Comparison of ENCODE assay signal across 10 cellular contexts in the genomic region with DNA sequence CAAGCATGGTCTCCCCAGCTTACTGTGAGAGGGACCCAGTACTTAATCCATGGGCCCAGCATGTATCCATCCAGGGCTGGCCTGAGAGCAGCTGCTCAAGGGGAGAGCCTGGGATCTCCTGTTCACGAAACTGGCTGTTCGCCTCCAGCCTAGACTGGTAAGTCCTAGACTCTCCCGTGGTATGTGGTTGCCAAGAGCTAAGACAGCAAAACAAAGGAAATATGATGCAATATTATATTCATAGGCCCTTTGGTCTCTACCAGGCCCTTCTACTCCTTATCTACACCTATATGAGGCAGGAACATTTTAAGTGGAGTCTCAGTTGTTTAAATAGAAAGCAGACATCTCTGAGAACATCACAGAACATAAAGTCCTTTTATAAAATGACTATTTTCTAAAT. TPM values are rescaled to one million over a fixed set of nuclear protein-coding genes. Genes with fewer than 3 reads are reported as not detected.
DNase-seq lines count a peak whose midpoint lies in the region; ATAC-seq and TF ChIP-seq lines count a peak whose summit lies in the region.
"Had no signal": no experiment of that assay in that cellular context is flagged by ENCODE, and none has a peak within 500 bp of the region (broad histone marks: within the 10 kb centered on the region; RNA-seq: fewer than 3 reads in every experiment).

No MANE protein-coding gene starts in this region.

- H3K9me3 ChIP-seq in lower lobe of right lung: no peaks in the 10 kb centered on the region
- no peaks in the 10 kb centered on the region for H3K9me3 ChIP-seq in body of pancreas

- WGBS in body of pancreas, 2 donors: 58 to 70% methylated on average over 3 of the region's 3 CpGs

- intact Hi-C loops in lower lobe of right lung (cut with DNase I) (no loop called here), body of pancreas (cut with DNase I) (no loop called here)

- H3K27ac ChIP-seq in lower lobe of right lung (peak overlapping the region; percentile 68), body of pancreas (no peak overlapping the region)

- H3K4me3 ChIP-seq in astrocyte of the spinal cord (ENCODE audit: low read depth, low read length) (no peak overlapping the region), lower lobe of right lung (no peak overlapping the region), body of pancreas (no peak overlapping the region)

- DNase-seq in GM03348 (ENCODE audit: low spot score) (peak; percentile 42), MV-4-11 (lab: John Stamatoyannopoulos, UW) (peak; percentile 80), astrocyte of the spinal cord (ENCODE audit: low read depth, low spot score) (peak; percentile 46), lower lobe of right lung (peak; percentile 67), glomerular visceral epithelial cell (ENCODE audit: extremely low spot score) (no peak), body of pancreas (no peak)
- DNase-seq: DMS153, naive B cell, NCI-H69 had no signal

- TF ChIP-seq POLR2A in body of pancreas (IDR thresholded peaks at IDR 0.05): no peak

- ATAC-seq in lower lobe of right lung (peak; percentile 93 to 94), HG02885 (IDR thresholded peaks at IDR 0.05; ENCODE audit: poor library complexity, unreplicated experiment) (no peak), body of pancreas (no peak)

- H3K36me3 ChIP-seq in lower lobe of right lung: no peaks in the 10 kb centered on the region
- no peaks in the 10 kb centered on the region for H3K36me3 ChIP-seq in body of pancreas (replicated peaks in 1 of 2; ENCODE audit: insufficient read depth in 1 of 2, low read depth in 2 of 2)

- in situ Hi-C loops in astrocyte of the spinal cord (cut with HindIII; ENCODE audit: low sequenced_read_pairs): no loop called here

- no peaks in the 10 kb centered on the region for H3K27me3 ChIP-seq in lower lobe of right lung (ENCODE audit: low read depth)
- H3K27me3 ChIP-seq in body of pancreas: no peaks in the 10 kb centered on the region

- TF ChIP-seq CTCF in astrocyte of the spinal cord (IDR thresholded peaks at IDR 0.05; ENCODE audit: low read depth, low read length) (no peak), lower lobe of right lung (IDR thresholded peaks at IDR 0.05) (no peak), body of pancreas (IDR thresholded peaks at IDR 0.05) (no peak)

- H3K4me1 ChIP-seq in lower lobe of right lung (peaks cover 8% of the 10 kb centered on the region), body of pancreas (no peaks in the 10 kb centered on the region)

RNA-seq across cellular contexts. Expression of a gene that starts 28.9 kb away (rescaled TPM):
- total RNA-seq in lower lobe of right lung (27.1 TPM), body of pancreas (10 to 100 TPM in 1 of 2 donors, 1 to 10 TPM in 1; 8.6 to 18.7 TPM)

Comparison
In these comparisons a context has a peak if more than half of its experiments do, and no peak if none do; other contexts are left out.
1. DNase-seq: peak in GM03348 (single experiment), MV-4-11 (single experiment), astrocyte of the spinal cord (single experiment) and lower lobe of right lung (single experiment); none in glomerular visceral epithelial cell (single experiment) and body of pancreas (0 of 4).
2. ATAC-seq: peak in lower lobe of right lung (2 of 2); none in HG02885 (single experiment) and body of pancreas (single experiment).